In the genomic region with DNA sequence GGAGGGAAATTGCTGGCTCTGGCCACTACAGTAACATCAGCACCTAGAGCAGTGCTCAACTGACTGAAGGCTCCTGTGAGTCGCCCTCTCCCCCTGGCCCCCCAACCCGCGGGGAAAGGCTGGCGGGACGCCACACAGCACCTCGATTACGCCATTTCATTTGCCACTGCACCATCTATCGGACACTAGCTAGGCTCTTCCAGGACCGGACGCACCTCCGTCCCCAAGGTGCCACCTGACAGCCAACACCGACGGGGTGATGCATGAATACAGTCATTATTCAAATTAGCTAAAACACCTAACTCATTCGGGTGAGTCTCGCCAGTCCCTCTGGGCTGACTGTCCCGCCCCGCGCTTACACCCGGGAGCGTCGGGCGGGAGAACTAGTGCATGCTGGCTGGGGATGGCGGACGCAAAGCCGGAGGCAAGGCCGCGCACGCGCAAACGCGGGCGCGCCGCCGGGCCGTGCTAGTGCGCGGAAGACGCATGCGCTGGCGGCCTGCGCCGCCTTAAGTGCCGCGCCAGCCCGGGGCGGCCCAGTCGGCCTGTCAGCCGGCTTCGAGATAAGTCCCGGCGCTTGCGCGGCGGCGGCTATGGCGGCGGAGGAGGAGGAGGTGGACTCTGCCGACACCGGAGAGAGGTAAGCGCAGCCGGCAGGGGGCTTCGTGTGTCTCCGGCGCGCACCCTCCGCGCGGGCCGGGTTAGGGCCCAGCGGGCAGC, we compare ENCODE assay signal across 8 cellular contexts. TPM values are rescaled to one million over a fixed set of nuclear protein-coding genes. Genes with fewer than 3 reads are reported as not detected.
A peak's percentile ranks its signal among the peaks of the same experiment; 100 is the strongest.
DNase-seq lines count a peak whose midpoint lies in the region; ATAC-seq and TF ChIP-seq lines count a peak whose summit lies in the region.

Gene ABHD5, plus strand, starts transcription at position 539 of the 720 bp plus-strand sequence. Its CDS starts 55 bp downstream, at position 594.

- no peaks in the 10 kb centered on the region; the same call in 1 of the 2 replicates for H3K36me3 ChIP-seq in DND-41 (ENCODE audit: insufficient read depth, low read length)
- H3K36me3 ChIP-seq in naive thymus-derived CD4-positive, alpha-beta T cell (ENCODE audit: control insufficient read depth in 2 of 3, insufficient read depth in 3 of 3, low read length in 3 of 3): no peaks in the 10 kb centered on the region

- no peaks in the 10 kb centered on the region for H3K27me3 ChIP-seq in DND-41 (ENCODE audit: insufficient read depth, low read length, poor library complexity)
- no peaks in the 10 kb centered on the region for H3K27me3 ChIP-seq in naive thymus-derived CD4-positive, alpha-beta T cell (ENCODE audit: control insufficient read depth in 2 of 2, insufficient read depth in 2 of 2, low read length in 2 of 2)

- H3K9me3 ChIP-seq in DND-41 (ENCODE audit: insufficient read depth, low read length, severe bottlenecking): no peaks in the 10 kb centered on the region
- no peaks in the 10 kb centered on the region for H3K9me3 ChIP-seq in naive thymus-derived CD4-positive, alpha-beta T cell (ENCODE audit: control insufficient read depth in 2 of 3, low read length in 3 of 3)

- peaks cover 39% of the 10 kb centered on the region for H3K4me1 Mint-ChIP-seq in activated T-helper 1 cell treated with anti-CD3 and anti-CD28 coated beads, Interleukin-12 subunit alpha, Interleukin-12 subunit beta, Interleukin-2, Interleukin-4 antibody, amounts not matched to agents 30 ng/mL and 10 ng/mL and 1 ng/mL, durations not matched to agents 14 hours and 24 hours and 36 hours (ENCODE audit: low read depth)
- peaks cover 11 to 47% (median 37%) of the 10 kb centered on the region in 7 donors for H3K4me1 Mint-ChIP-seq in naive thymus-derived CD4-positive, alpha-beta T cell
- H3K4me1 Mint-ChIP-seq in stimulated activated naive B cell treated with anti-CD40 and anti-IgM and Interleukin-4, amounts not matched to agents 10 μg/mL and 1 μg/mL and 100 μg/mL, for 72 hours: peaks cover 9 to 33% of the 10 kb centered on the region in 2 donors

- H3K36me3 Mint-ChIP-seq in activated T-helper 1 cell treated with anti-CD3 and anti-CD28 coated beads, Interleukin-12 subunit alpha, Interleukin-12 subunit beta, Interleukin-2, Interleukin-4 antibody, amounts not matched to agents 30 ng/mL and 10 ng/mL and 1 ng/mL, durations not matched to agents 14 hours and 24 hours and 36 hours (ENCODE audit: low read depth): peaks cover 5% of the 10 kb centered on the region
- peaks cover 0 to 4% (median 0%) of the 10 kb centered on the region in 5 donors for H3K36me3 Mint-ChIP-seq in naive thymus-derived CD4-positive, alpha-beta T cell
- peaks cover 0 to 2% of the 10 kb centered on the region in 2 donors for H3K36me3 Mint-ChIP-seq in stimulated activated naive B cell treated with anti-CD40 and anti-IgM and Interleukin-4, amounts not matched to agents 10 μg/mL and 1 μg/mL and 100 μg/mL, for 72 hours

- DNase-seq in DND-41 (peak; percentile 91), KG1 (lab: John Stamatoyannopoulos, UW) (peak; percentile 95), RKO (ENCODE audit: low spot score) (peak; percentile 93), fibroblast of gingiva (ENCODE audit: low read depth) (peak; percentile 94)
- peak; percentile 91 for DNase-seq in activated T-helper 1 cell treated with anti-CD3 and anti-CD28 coated beads, Interleukin-12 subunit alpha, Interleukin-12 subunit beta, Interleukin-2, Interleukin-4 antibody, amounts not matched to agents 30 ng/mL and 10 ng/mL and 1 ng/mL, durations not matched to agents 14 hours and 24 hours and 36 hours (ENCODE audit: low spot score)
- DNase-seq in naive thymus-derived CD4-positive, alpha-beta T cell: peak; percentile 94 to 99 (median 96)
- DNase-seq in stimulated activated naive B cell treated with anti-CD40 and anti-IgM and Interleukin-4, amounts not matched to agents 10 μg/mL and 1 μg/mL and 100 μg/mL, for 72 hours: peak; percentile 89

- peak; percentile 50 for TF ChIP-seq CTCF in DND-41 (IDR thresholded peaks at IDR 0.05; ENCODE audit: borderline replicate concordance, extremely low read depth, low read length, poor library complexity, severe bottlenecking)

- H3K79me2 ChIP-seq in DND-41 (ENCODE audit: insufficient read depth, low read length): peaks cover 39% of the 10 kb centered on the region

- CTCF ChIA-PET in naive thymus-derived CD4-positive, alpha-beta T cell (lab: Charles Lee): interaction anchor here (0.6 to 0.7 kb wide), 2 partner anchors 64 to 809 kb away, joined by 3 read pairs; no protein-coding TSS in a partner anchor

- H3K4me3 Mint-ChIP-seq in activated T-helper 1 cell treated with anti-CD3 and anti-CD28 coated beads, Interleukin-12 subunit alpha, Interleukin-12 subunit beta, Interleukin-2, Interleukin-4 antibody, amounts not matched to agents 30 ng/mL and 10 ng/mL and 1 ng/mL, durations not matched to agents 14 hours and 24 hours and 36 hours: peak within 1 kb of the TSS; percentile 92
- peak within 1 kb of the TSS; percentile 91 to 98 (median 94) for H3K4me3 Mint-ChIP-seq in naive thymus-derived CD4-positive, alpha-beta T cell
- peak within 1 kb of the TSS; percentile 89 to 93 for H3K4me3 Mint-ChIP-seq in stimulated activated naive B cell treated with anti-CD40 and anti-IgM and Interleukin-4, amounts not matched to agents 10 μg/mL and 1 μg/mL and 100 μg/mL, for 72 hours

- H3K9me3 Mint-ChIP-seq in activated T-helper 1 cell treated with anti-CD3 and anti-CD28 coated beads, Interleukin-12 subunit alpha, Interleukin-12 subunit beta, Interleukin-2, Interleukin-4 antibody, amounts not matched to agents 30 ng/mL and 10 ng/mL and 1 ng/mL, durations not matched to agents 14 hours and 24 hours and 36 hours: no peaks in the 10 kb centered on the region
- H3K9me3 Mint-ChIP-seq in naive thymus-derived CD4-positive, alpha-beta T cell: peaks cover 0 to 1% (median 0%) of the 10 kb centered on the region in 11 donors
- H3K9me3 Mint-ChIP-seq in stimulated activated naive B cell treated with anti-CD40 and anti-IgM and Interleukin-4, amounts not matched to agents 10 μg/mL and 1 μg/mL and 100 μg/mL, for 72 hours: no peaks in the 10 kb centered on the region

- H3K4me3 ChIP-seq in DND-41 (ENCODE audit: low read depth in 1 of 2, low read length in 2 of 2): peak within 1 kb of the TSS; percentile 76 to 93
- peak within 1 kb of the TSS; percentile 74 for H3K4me3 ChIP-seq in naive thymus-derived CD4-positive, alpha-beta T cell (ENCODE audit: low read length)

- intact Hi-C loops in activated T-helper 1 cell treated with anti-CD3 and anti-CD28 coated beads, Interleukin-12 subunit alpha, Interleukin-12 subunit beta, Interleukin-2, Interleukin-4 antibody, amounts not matched to agents 30 ng/mL and 10 ng/mL and 1 ng/mL, durations not matched to agents 14 hours and 24 hours and 36 hours (cut with micrococcal nuclease): loop anchor here (1.0 to 10.0 kb wide), 13 partner anchors 64 to 1174 kb away; partner anchors contain the start of genes ANO10, HIGD1A, KIAA1143 and KIF15
- intact Hi-C loops in naive thymus-derived CD4-positive, alpha-beta T cell (cut with micrococcal nuclease): loop anchor here (1.0 to 10.0 kb wide), 17 partner anchors 65 to 1108 kb away; partner anchors contain the start of genes ANO10 (in 2 of the 2), POMGNT2 (in 2 of the 2), SNRK (in 2 of the 2) and TCAIM (in 2 of the 2)

- H2AFZ ChIP-seq in DND-41 (ENCODE audit: low read depth, low read length): peak within 1 kb of the TSS; percentile 91

- H3K27ac ChIP-seq in DND-41 (ENCODE audit: low read length): peak within 1 kb of the TSS; percentile 70
- peak within 1 kb of the TSS; percentile 85 for H3K27ac ChIP-seq in naive thymus-derived CD4-positive, alpha-beta T cell (ENCODE audit: low read depth, low read length)

- H3K4me2 ChIP-seq in DND-41 (ENCODE audit: insufficient read depth, low read length): peak within 1 kb of the TSS; percentile 95

- H3K27ac Mint-ChIP-seq in activated T-helper 1 cell treated with anti-CD3 and anti-CD28 coated beads, Interleukin-12 subunit alpha, Interleukin-12 subunit beta, Interleukin-2, Interleukin-4 antibody, amounts not matched to agents 30 ng/mL and 10 ng/mL and 1 ng/mL, durations not matched to agents 14 hours and 24 hours and 36 hours: peak within 1 kb of the TSS; percentile 92
- peak within 1 kb of the TSS; percentile 90 to 97 (median 92) for H3K27ac Mint-ChIP-seq in naive thymus-derived CD4-positive, alpha-beta T cell
- H3K27ac Mint-ChIP-seq in stimulated activated naive B cell treated with anti-CD40 and anti-IgM and Interleukin-4, amounts not matched to agents 10 μg/mL and 1 μg/mL and 100 μg/mL, for 72 hours: peak within 1 kb of the TSS; percentile 97

- POLR2A ChIA-PET in naive thymus-derived CD4-positive, alpha-beta T cell (lab: Charles Lee): interaction anchor here (0.7 to 3.3 kb wide), 5 partner anchors 55 to 1297 kb away, joined by 3 to 12 read pairs (median 5); partner anchors contain the start of gene ANO10

- H3K27me3 Mint-ChIP-seq in activated T-helper 1 cell treated with anti-CD3 and anti-CD28 coated beads, Interleukin-12 subunit alpha, Interleukin-12 subunit beta, Interleukin-2, Interleukin-4 antibody, amounts not matched to agents 30 ng/mL and 10 ng/mL and 1 ng/mL, durations not matched to agents 14 hours and 24 hours and 36 hours (ENCODE audit: insufficient read depth): peaks cover 2% of the 10 kb centered on the region
- H3K27me3 Mint-ChIP-seq in naive thymus-derived CD4-positive, alpha-beta T cell: peaks cover 0 to 6% (median 0%) of the 10 kb centered on the region in 5 donors
- H3K27me3 Mint-ChIP-seq in stimulated activated naive B cell treated with anti-CD40 and anti-IgM and Interleukin-4, amounts not matched to agents 10 μg/mL and 1 μg/mL and 100 μg/mL, for 72 hours: no peaks in the 10 kb centered on the region

- ATAC-seq in DND-41 (ENCODE audit: insufficient read depth, low read depth) (peak; percentile 93), GM21723 (IDR thresholded peaks at IDR 0.05; ENCODE audit: unreplicated experiment) (peak; percentile 84)
- ATAC-seq in naive thymus-derived CD4-positive, alpha-beta T cell: peak; percentile 96
- peak; percentile 87 to 90 for ATAC-seq in stimulated activated naive B cell treated with anti-CD40 and anti-IgM and Interleukin-4, amounts not matched to agents 10 μg/mL and 1 μg/mL and 100 μg/mL, for 72 hours (replicated peaks)

- peak within 1 kb of the TSS; percentile 91 for H3K9ac ChIP-seq in DND-41 (ENCODE audit: low read depth, low read length)

- H3K4me1 ChIP-seq in DND-41 (ENCODE audit: insufficient read depth, low read length): peaks cover 29% of the 10 kb centered on the region
- peaks cover 8% of the 10 kb centered on the region in 2 donors for H3K4me1 ChIP-seq in naive thymus-derived CD4-positive, alpha-beta T cell (ENCODE audit: control insufficient read depth in 2 of 2, insufficient read depth in 2 of 2, low read length in 2 of 2)

- H4K20me1 ChIP-seq in DND-41 (ENCODE audit: insufficient read depth, low read length): peaks cover 4% of the 10 kb centered on the region; the same call in 1 of the 2 replicates

RNA-seq across cellular contexts. Expression of gene ABHD5, which starts in this region (rescaled TPM):
- total RNA-seq in activated T-helper 1 cell treated with anti-CD3 and anti-CD28 coated beads, Interleukin-12 subunit alpha, Interleukin-12 subunit beta, Interleukin-2, Interleukin-4 antibody, amounts not matched to agents 30 ng/mL and 10 ng/mL and 1 ng/mL, durations not matched to agents 14 hours and 24 hours and 36 hours: 20.2 and 20.4 TPM in 2 replicates
- 10 to 100 TPM in 3 of 5 experiments, 1 to 10 TPM in 2; 6.1 to 21.0 (median 12.1) TPM for total RNA-seq in naive thymus-derived CD4-positive, alpha-beta T cell
- 1 to 10 TPM; 4.2 to 4.5 TPM for polyA plus RNA-seq in naive thymus-derived CD4-positive, alpha-beta T cell

Comparison
In these comparisons a context has a peak if more than half of its experiments do, and no peak if none do; other contexts are left out.
1. Peak in every context shown above with its lines: DNase-seq, ATAC-seq, H3K4me3 ChIP-seq and H3K27ac ChIP-seq.